ENCODE assay signal across 1 cellular context in genomic region chr10:100982916-100983830, GRCh38.
TF ChIP-seq lines count a peak whose summit lies in the region.

No MANE protein-coding gene starts in this region.

TF ChIP-seq in K562, 482 proteins besides CTCF, POLR2A, EP300 and RAD21:
- TF ChIP-seq L3MBTL2 (IDR thresholded peaks at IDR 0.05): no peak
- TF ChIP-seq POLR2G (IDR thresholded peaks at IDR 0.05; ENCODE audit: low read depth, low read length): peak; percentile 34; the same call in 1 of the 2 replicates
